Comparison of ENCODE assay signal across 27 cellular contexts in genomic region chr6:38004908-38005307, GRCh38.
"Had no signal": no experiment of that assay in that cellular context is flagged by ENCODE, and none has a peak within 500 bp of the region (broad histone marks: within the 10 kb centered on the region; RNA-seq: fewer than 3 reads in every experiment).

No MANE protein-coding gene starts in this region.

- H3K27me3 Mint-ChIP-seq: dendritic cell treated with granulocyte-macrophage colony-stimulating factor and Interleukin-4, amounts not matched to agents 40 ng/mL and 50 ng/mL, for 4 days; effector memory CD8-positive, alpha-beta T cell; naive thymus-derived CD4-positive, alpha-beta T cell had no signal

- H3K9me3 ChIP-seq: colonic mucosa, esophagus squamous epithelium, gastrocnemius medialis, heart right ventricle, left lung, lower lobe of right lung had no signal

- H3K27ac Mint-ChIP-seq: dendritic cell treated with granulocyte-macrophage colony-stimulating factor and Interleukin-4, amounts not matched to agents 40 ng/mL and 50 ng/mL, for 4 days; endodermal cell; mesothelial cell of epicardium; naive thymus-derived CD4-positive, alpha-beta T cell had no signal

- FAIRE-seq: endometrium, islet of Langerhans, keratinocyte had no signal

- DNase-seq: colonic mucosa; cortex of kidney; effector CD8-positive, alpha-beta T cell; effector memory CD8-positive, alpha-beta T cell; endodermal cell; erythroblast; esophagus squamous epithelium; foreskin fibroblast; foreskin melanocyte; gastrocnemius medialis; glutamatergic neuron; head of caudate nucleus; heart right ventricle; hippocampal formation; left cardiac atrium; left lung; left ventricle myocardium superior; lower lobe of right lung; mesenchymal stem cell; naive thymus-derived CD4-positive, alpha-beta T cell had no signal

- H3K27me3 ChIP-seq: colonic mucosa, esophagus squamous epithelium, gastrocnemius medialis, heart right ventricle, left lung had no signal

- ATAC-seq: effector memory CD8-positive, alpha-beta T cell; esophagus mucosa; gastrocnemius medialis; heart right ventricle; left cardiac atrium; left lung; left ventricle myocardium superior; lower lobe of right lung; naive thymus-derived CD4-positive, alpha-beta T cell had no signal

- H3K4me1 ChIP-seq: colonic mucosa, left lung, lower lobe of right lung had no signal

- H3K27ac ChIP-seq: colonic mucosa, epithelial cell of prostate, esophagus squamous epithelium, gastrocnemius medialis, heart right ventricle, left lung, lower lobe of right lung had no signal

- H3K36me3 ChIP-seq: colonic mucosa, esophagus squamous epithelium, gastrocnemius medialis, heart right ventricle, left lung, lower lobe of right lung had no signal

- H3K4me3 ChIP-seq: colonic mucosa, esophagus squamous epithelium, gastrocnemius medialis, heart right ventricle, left lung, lower lobe of right lung had no signal

- H3K4me3 Mint-ChIP-seq: dendritic cell treated with granulocyte-macrophage colony-stimulating factor and Interleukin-4, amounts not matched to agents 40 ng/mL and 50 ng/mL, for 4 days; effector memory CD8-positive, alpha-beta T cell; endodermal cell; mesothelial cell of epicardium; naive thymus-derived CD4-positive, alpha-beta T cell had no signal
